Comparison of ENCODE assay signal across 1 cellular context in the genomic region with DNA sequence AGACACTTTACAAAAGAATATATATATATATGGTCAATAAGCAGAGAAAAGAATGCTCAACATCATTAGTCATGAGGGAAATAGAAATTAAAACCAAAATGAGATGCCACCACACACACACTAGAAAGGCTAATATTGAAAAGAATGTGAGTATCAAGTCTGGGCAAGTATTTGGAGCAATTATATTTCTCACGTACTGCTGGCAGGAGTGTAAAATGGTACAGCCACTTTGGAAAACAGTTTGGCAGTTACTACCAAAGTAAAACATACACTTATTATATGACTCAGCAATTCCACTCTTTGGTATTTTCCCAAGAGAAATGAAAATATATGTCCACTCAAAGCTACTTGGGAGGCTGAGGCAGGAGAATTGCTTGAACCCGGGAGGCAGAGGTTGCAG.
TF ChIP-seq lines count a peak whose summit lies in the region.

No MANE protein-coding gene starts in this region.

TF ChIP-seq in HEK293, 187 proteins besides CTCF, POLR2A, EP300 and RAD21 (continued from another document):
- TF ChIP-seq, protein P1, sequence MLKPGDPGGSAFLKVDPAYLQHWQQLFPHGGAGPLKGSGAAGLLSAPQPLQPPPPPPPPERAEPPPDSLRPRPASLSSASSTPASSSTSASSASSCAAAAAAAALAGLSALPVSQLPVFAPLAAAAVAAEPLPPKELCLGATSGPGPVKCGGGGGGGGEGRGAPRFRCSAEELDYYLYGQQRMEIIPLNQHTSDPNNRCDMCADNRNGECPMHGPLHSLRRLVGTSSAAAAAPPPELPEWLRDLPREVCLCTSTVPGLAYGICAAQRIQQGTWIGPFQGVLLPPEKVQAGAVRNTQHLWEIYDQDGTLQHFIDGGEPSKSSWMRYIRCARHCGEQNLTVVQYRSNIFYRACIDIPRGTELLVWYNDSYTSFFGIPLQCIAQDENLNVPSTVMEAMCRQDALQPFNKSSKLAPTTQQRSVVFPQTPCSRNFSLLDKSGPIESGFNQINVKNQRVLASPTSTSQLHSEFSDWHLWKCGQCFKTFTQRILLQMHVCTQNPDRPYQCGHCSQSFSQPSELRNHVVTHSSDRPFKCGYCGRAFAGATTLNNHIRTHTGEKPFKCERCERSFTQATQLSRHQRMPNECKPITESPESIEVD (tag by site-specific recombination; IDR thresholded peaks at IDR 0.05) = peak; percentile 46
- TF ChIP-seq ZNF184 (tag by site-specific recombination; IDR thresholded peaks at IDR 0.05) = no peak
- TF ChIP-seq ZNF274 (IDR thresholded peaks at IDR 0.05; ENCODE audit: low read length) = no peak
- TF ChIP-seq ZNF274 (tag by site-specific recombination; IDR thresholded peaks at IDR 0.05; ENCODE audit: borderline replicate concordance) = no peak
- TF ChIP-seq YY1 (tag by site-specific recombination; IDR thresholded peaks at IDR 0.05) = no peak
